Comparison of ENCODE assay signal across 8 cellular contexts in the genomic region with DNA sequence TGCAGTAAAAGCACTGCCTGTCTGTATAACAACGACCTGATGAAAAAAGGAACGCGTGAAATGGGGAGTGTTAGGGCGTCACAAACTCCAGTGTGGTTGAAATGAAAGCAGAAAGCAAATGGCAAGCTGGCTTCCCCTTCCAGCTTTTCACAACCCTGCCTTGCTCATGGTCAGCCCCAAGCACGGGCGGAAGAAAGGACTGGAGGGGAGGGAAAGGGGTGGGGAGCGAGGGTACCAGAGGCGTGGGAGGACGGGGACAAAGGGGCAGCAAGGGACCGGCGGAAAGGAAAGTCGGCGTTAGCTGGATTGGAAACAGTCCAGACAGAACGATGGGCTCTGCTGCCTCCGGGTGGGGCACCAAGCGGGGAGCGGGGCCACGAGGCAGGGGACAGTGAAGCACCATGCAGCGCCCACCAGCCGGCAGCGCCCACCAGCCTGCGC. TPM values are rescaled to one million over a fixed set of nuclear protein-coding genes. Genes with fewer than 3 reads are reported as not detected.
A peak's percentile ranks its signal among the peaks of the same experiment; 100 is the strongest.
DNase-seq lines count a peak whose midpoint lies in the region; ATAC-seq and TF ChIP-seq lines count a peak whose summit lies in the region.

No MANE protein-coding gene starts in this region.

- TF ChIP-seq EP300 in suprapubic skin (IDR thresholded peaks at IDR 0.05), result no peak

- H4K20me1 ChIP-seq in BLaER1 treated with 17β-estradiol and CSF1 and Interleukin-3, amounts not matched to agents 10 nM and 100 nM, result peaks cover 0 to 100% (median 26%) of the 10 kb centered on the region in 11 experiments; a peak in 13 of 22 replicates
- H4K20me1 ChIP-seq in PC-3 (ENCODE audit: low read length), result no peaks in the 10 kb centered on the region

- BruUV-seq in PC-3 (replicated peaks; lab: Mats Ljungman, UMichigan), result no TSS peak

- peak overlapping the region; percentile 85 for H2AFZ ChIP-seq in PC-3 (ENCODE audit: low read length)

- CTCF ChIA-PET in PC-3 (lab: Charles Lee), result no interaction called here

- H3K9me3 ChIP-seq in BLaER1 treated with 17β-estradiol and CSF1 and Interleukin-3, amounts not matched to agents 10 nM and 100 nM (replicated peaks in 1 of 11), result no peaks in the 10 kb centered on the region
- H3K9me3 ChIP-seq in PC-3 (ENCODE audit: low read length) (no peaks in the 10 kb centered on the region), right lobe of liver (no peaks in the 10 kb centered on the region), suprapubic skin (no peaks in the 10 kb centered on the region)

- H3K4me2 ChIP-seq in BLaER1 treated with 17β-estradiol and CSF1 and Interleukin-3, amounts not matched to agents 10 nM and 100 nM, result peak overlapping the region; percentile 93 to 99 (median 97)
- H3K4me2 ChIP-seq in PC-3 (ENCODE audit: low read length), result peak overlapping the region; percentile 94

- no peak for TF ChIP-seq POLR2A in right lobe of liver (IDR thresholded peaks at IDR 0.05)
- no peak for TF ChIP-seq POLR2A in suprapubic skin (IDR thresholded peaks at IDR 0.05)

- intact Hi-C loops in PC-3 (cut with micrococcal nuclease), result loop anchor here (10.0 kb wide), 1 partner anchor 197 kb away; no protein-coding TSS in a partner anchor
- intact Hi-C loops in right lobe of liver (cut with DNase I), result no loop called here

- TF ChIP-seq CTCF in PC-3 (conservative IDR thresholded peaks at IDR 0.05; ENCODE audit: low read depth, low read length) (no peak; the same call in 1 of the 2 replicates), right lobe of liver (IDR thresholded peaks at IDR 0.05) (no peak), suprapubic skin (IDR thresholded peaks at IDR 0.05) (no peak)

- peak; percentile 31 for ATAC-seq in GM18873 (IDR thresholded peaks at IDR 0.05; ENCODE audit: low FRiP score, unreplicated experiment)
- peak; percentile 24 for ATAC-seq in HG03135 (IDR thresholded peaks at IDR 0.05; ENCODE audit: unreplicated experiment)
- peak; percentile 57 for ATAC-seq in PC-3
- peak; percentile 48 to 58 (median 52) for ATAC-seq in right lobe of liver

- H3K79me2 ChIP-seq in PC-3 (ENCODE audit: low read length), result peaks cover 78% of the 10 kb centered on the region

- no peaks in the 10 kb centered on the region for H3K9me2 ChIP-seq in PC-3 (replicated peaks; ENCODE audit: low read length)

- H3K9ac ChIP-seq in BLaER1 treated with 17β-estradiol and CSF1 and Interleukin-3, amounts not matched to agents 10 nM and 100 nM, result peak overlapping the region; percentile 75 to 87 (median 86)
- peak overlapping the region; percentile 82 for H3K9ac ChIP-seq in PC-3 (ENCODE audit: low read length)

- peak; percentile 47 for DNase-seq in PC-3
- peak; percentile 10 for DNase-seq in cerebellum (ENCODE audit: low spot score)
- DNase-seq in right lobe of liver, result peak; percentile 55 to 68 (median 55)
- peak in 1 of 2 donors; percentile 62 for DNase-seq in suprapubic skin (ENCODE audit: low spot score in 2 of 2)
- no peak for DNase-seq in cortex of kidney (lab: John Stamatoyannopoulos, UW)

- H3K27ac ChIP-seq in BLaER1 treated with 17β-estradiol and CSF1 and Interleukin-3, amounts not matched to agents 10 nM and 100 nM, result peak overlapping the region; percentile 74 to 91 (median 85)
- peak overlapping the region; percentile 84 for H3K27ac ChIP-seq in PC-3 (ENCODE audit: low read length)
- peak overlapping the region; percentile 83 to 92 (median 87) for H3K27ac ChIP-seq in right lobe of liver
- peak overlapping the region; percentile 67 for H3K27ac ChIP-seq in suprapubic skin

- H3K27me3 ChIP-seq in BLaER1 treated with 17β-estradiol and CSF1 and Interleukin-3, amounts not matched to agents 10 nM and 100 nM, result no peaks in the 10 kb centered on the region
- H3K27me3 ChIP-seq in PC-3 (ENCODE audit: low read length), result no peaks in the 10 kb centered on the region
- H3K27me3 ChIP-seq in right lobe of liver, result no peaks in the 10 kb centered on the region
- no peaks in the 10 kb centered on the region for H3K27me3 ChIP-seq in suprapubic skin

- H3K4me1 ChIP-seq in BLaER1 treated with 17β-estradiol and CSF1 and Interleukin-3, amounts not matched to agents 10 nM and 100 nM, result peaks cover 29 to 60% (median 36%) of the 10 kb centered on the region in 10 experiments
- H3K4me1 ChIP-seq in PC-3 (ENCODE audit: insufficient read depth, low read length) (peaks cover 15% of the 10 kb centered on the region), right lobe of liver (peaks cover 0 to 11% (median 3%) of the 10 kb centered on the region in 4 donors), suprapubic skin (peaks cover 28% of the 10 kb centered on the region)

- H3K4me3 ChIP-seq in BLaER1 treated with 17β-estradiol and CSF1 and Interleukin-3, amounts not matched to agents 10 nM and 100 nM, result peak overlapping the region; percentile 53 to 76 (median 66)
- peak overlapping the region; percentile 69 for H3K4me3 ChIP-seq in PC-3 (ENCODE audit: low read length)
- peak overlapping the region; percentile 48 to 64 (median 54) for H3K4me3 ChIP-seq in right lobe of liver
- peak overlapping the region; percentile 65 for H3K4me3 ChIP-seq in suprapubic skin

- POLR2A ChIA-PET in PC-3 (lab: Charles Lee; ENCODE audit: unreplicated experiment), result interaction anchor here (0.5 to 0.6 kb wide), 3 partner anchors 10 to 213 kb away, joined by 3 read pairs; a partner anchor contains a TSS

- WGBS in right lobe of liver (ENCODE audit: insufficient coverage, low coverage, low lambda C conversion rate, missing lambda C conversion rate), result 0% methylated on average over 15 of the region's 22 CpGs
- WGBS in suprapubic skin, result 5% methylated on average over 22 of the region's 22 CpGs

- H3K36me3 ChIP-seq in BLaER1 treated with 17β-estradiol and CSF1 and Interleukin-3, amounts not matched to agents 10 nM and 100 nM, result peaks cover 6 to 37% (median 20%) of the 10 kb centered on the region in 11 experiments; a peak in 20 of 22 replicates
- no peaks in the 10 kb centered on the region for H3K36me3 ChIP-seq in PC-3 (ENCODE audit: low read depth, low read length)
- no peaks in the 10 kb centered on the region for H3K36me3 ChIP-seq in right lobe of liver
- no peaks in the 10 kb centered on the region for H3K36me3 ChIP-seq in suprapubic skin

- no peaks in the 10 kb centered on the region for H3F3A ChIP-seq in PC-3 (ENCODE audit: low read length, unreplicated experiment)

RNA-seq across cellular contexts. Expression of a gene that starts 9.6 kb away (rescaled TPM):
- total RNA-seq in PC-3 (2014; rRNA removed), result 46.8 and 63.3 TPM in 2 replicates
- total RNA-seq in cerebellum, result 44.1 TPM
- 10 to 100 TPM; 27.4 to 52.3 (median 31.3) TPM for total RNA-seq in right lobe of liver
- total RNA-seq in suprapubic skin, result 10 to 100 TPM; 47.7 to 60.8 (median 55.4) TPM
